Comparison of ENCODE assay signal across 9 cellular contexts in the genomic region with DNA sequence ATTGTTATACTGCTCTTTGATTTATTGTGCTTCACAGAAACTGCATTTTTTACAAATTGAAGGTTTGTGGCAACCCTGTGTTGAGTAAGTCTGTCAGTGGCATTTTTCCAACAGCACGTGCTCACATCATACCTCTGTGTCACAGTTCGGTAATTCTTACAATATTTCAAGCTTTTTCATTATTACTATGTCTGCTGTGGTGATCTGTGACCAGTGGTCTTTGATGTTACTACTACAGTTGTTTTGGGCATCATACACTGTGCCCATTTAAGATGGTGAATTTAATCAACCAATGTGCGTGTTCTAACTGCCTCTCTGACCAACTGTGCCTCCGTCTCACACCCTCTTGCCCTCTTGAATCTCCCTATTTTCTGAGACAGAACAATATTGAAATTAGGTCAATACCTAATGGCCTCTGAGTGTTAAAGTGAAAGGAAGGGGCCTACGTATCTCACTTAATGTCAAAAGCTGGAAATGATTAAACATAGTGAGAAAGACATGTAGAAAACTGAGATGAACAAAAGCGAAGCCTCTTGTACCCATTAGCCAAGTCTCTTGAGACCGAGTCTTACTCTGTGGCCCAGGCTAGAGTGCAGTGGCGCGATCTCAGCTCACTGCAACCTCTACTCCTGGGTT.
DNase-seq lines count a peak whose midpoint lies in the region; ATAC-seq lines count a peak whose summit lies in the region.
"Had no signal": no experiment of that assay in that cellular context is flagged by ENCODE, and none has a peak within 500 bp of the region (broad histone marks: within the 10 kb centered on the region; RNA-seq: fewer than 3 reads in every experiment).

No MANE protein-coding gene starts in this region.

- ATAC-seq in GM18502 (IDR thresholded peaks at IDR 0.05; ENCODE audit: poor library complexity, unreplicated experiment): peak; percentile 68
- peak; percentile 77 for ATAC-seq in GM21423 (IDR thresholded peaks at IDR 0.05; ENCODE audit: unreplicated experiment)
- ATAC-seq in HG03108 (IDR thresholded peaks at IDR 0.05; ENCODE audit: unreplicated experiment): peak; percentile 79
- ATAC-seq: WTC11 had no signal

- peak; percentile 70 for DNase-seq in fibroblast of gingiva (ENCODE audit: low read depth)
- no peak for DNase-seq in SHP77 treated with DMSO at 0.1 percent for 48 hours (lab: John Stamatoyannopoulos, UW)
- DNase-seq in islet precursor cell: no peak
- no peak for DNase-seq in SKM-1 treated with dmso at 0.1 percent for 144 hours (lab: John Stamatoyannopoulos, UW; ENCODE audit: unreplicated experiment)
- no peak for DNase-seq in NCI-H446 (lab: John Stamatoyannopoulos, UW)
